Comparison of ENCODE assay signal across 8 cellular contexts in the genomic region with DNA sequence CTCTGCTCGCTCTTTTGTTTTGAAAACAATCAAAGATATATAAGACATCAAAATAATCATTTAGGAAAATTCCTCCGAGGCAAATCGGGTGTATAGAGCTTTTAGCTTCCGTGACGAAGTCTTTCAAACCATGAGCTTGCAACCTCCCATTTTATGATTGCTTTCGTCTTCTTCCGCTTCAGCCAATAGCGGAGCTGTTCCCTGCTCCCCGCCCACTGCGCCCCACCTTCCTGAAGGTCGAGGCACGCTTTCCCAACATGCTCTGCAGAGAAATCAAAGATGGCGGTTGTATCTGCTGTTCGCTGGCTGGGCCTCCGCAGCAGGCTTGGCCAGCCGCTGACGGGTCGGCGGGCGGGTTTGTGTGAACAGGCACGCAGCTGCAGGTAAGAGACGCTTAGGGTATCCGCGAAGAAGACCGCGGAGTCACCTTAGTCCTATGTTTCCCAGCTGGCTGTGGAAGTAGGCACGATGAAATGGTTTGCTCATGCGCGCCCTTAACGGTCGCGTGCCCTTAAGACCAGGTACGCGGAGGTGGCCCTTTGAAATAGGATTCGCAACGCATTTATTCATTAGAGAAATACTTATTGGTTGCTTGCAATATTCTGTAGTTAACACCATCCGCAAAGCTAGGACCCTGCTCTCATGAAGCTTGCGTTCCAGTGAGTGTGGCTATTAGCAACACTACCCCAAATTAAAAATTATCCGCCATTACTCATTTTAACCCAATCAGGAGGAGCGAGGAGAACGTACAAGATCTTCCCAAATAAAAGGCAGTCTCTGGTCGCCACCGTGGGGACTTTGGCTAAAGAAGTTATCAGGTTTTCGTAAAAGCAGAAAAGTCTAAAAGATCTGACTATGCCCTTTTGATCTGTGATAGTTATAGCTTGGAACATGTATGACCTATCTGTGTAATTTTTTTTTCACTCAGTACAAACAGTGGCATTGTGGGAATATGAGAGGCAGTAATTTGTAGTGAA. TPM values are rescaled to one million over a fixed set of nuclear protein-coding genes. Genes with fewer than 3 reads are reported as not detected.
DNase-seq lines count a peak whose midpoint lies in the region; ATAC-seq and TF ChIP-seq lines count a peak whose summit lies in the region.

Gene PTCD3, plus strand, starts transcription at position 267 of the 977 bp plus-strand sequence. Its CDS starts 13 bp downstream, at position 280.

- no peak for TF ChIP-seq CTCF in right atrium auricular region (IDR thresholded peaks at IDR 0.05)
- TF ChIP-seq CTCF in psoas muscle (IDR thresholded peaks at IDR 0.05) = no peak
- TF ChIP-seq CTCF in uterus (IDR thresholded peaks at IDR 0.05) = no peak

- H3K27ac ChIP-seq in right atrium auricular region (peak within 1 kb of the TSS; percentile 79 to 80), psoas muscle (peak within 1 kb of the TSS; percentile 86), uterus (peak within 1 kb of the TSS; percentile 81 to 84)

- ATAC-seq in GM18498 (IDR thresholded peaks at IDR 0.05; ENCODE audit: unreplicated experiment) (peak; percentile 90), HG02938 (IDR thresholded peaks at IDR 0.05; ENCODE audit: unreplicated experiment) (peak; percentile 85), psoas muscle (peak; percentile 95 to 96 (median 95))

- H3K27me3 ChIP-seq in right atrium auricular region = no peaks in the 10 kb centered on the region
- no peaks in the 10 kb centered on the region for H3K27me3 ChIP-seq in psoas muscle (ENCODE audit: insufficient read depth in 3 of 3, low read length in 2 of 3)
- no peaks in the 10 kb centered on the region for H3K27me3 ChIP-seq in uterus

- H3K36me3 ChIP-seq in right atrium auricular region (no peaks in the 10 kb centered on the region), psoas muscle (ENCODE audit: insufficient read depth in 1 of 2, low read depth in 1 of 2) (peaks cover 8 to 45% of the 10 kb centered on the region in 2 donors), uterus (no peaks in the 10 kb centered on the region)

- H3K9me3 ChIP-seq in right atrium auricular region (no peaks in the 10 kb centered on the region), psoas muscle (no peaks in the 10 kb centered on the region), uterus (no peaks in the 10 kb centered on the region)

- TF ChIP-seq POLR2A in uterus (IDR thresholded peaks at IDR 0.05) = peak; percentile 16 to 45

- H3K4me3 ChIP-seq in right atrium auricular region (peak within 1 kb of the TSS; percentile 72 to 93), psoas muscle (peak within 1 kb of the TSS; percentile 77), uterus (peak within 1 kb of the TSS; percentile 66 to 77)

- intact Hi-C loops in T-helper 2 cell treated with Interferon-gamma antibody and Interleukin-4, amounts not matched to agents 100 ng/mL and 5 ng/mL, for 36 hours (cut with micrococcal nuclease) = loop anchor here (1.0 to 5.0 kb wide), 7 partner anchors 68 to 752 kb away; partner anchors contain the start of genes C2orf68, CHMP3, ELMOD3 and IMMT
- intact Hi-C loops in psoas muscle (cut with DNase I) = no loop called here
- intact Hi-C loops in uterus (cut with DNase I; ENCODE audit: low total_unique reads) = no loop called here

- peak; percentile 77 for DNase-seq in NCI-H187 treated with DMSO at 0.1 percent for 48 hours (lab: John Stamatoyannopoulos, UW)
- DNase-seq in anterior cingulate cortex (lab: John Stamatoyannopoulos, UW) = peak; percentile 53 to 97 (median 90)
- peak; percentile 95 for DNase-seq in right atrium auricular region (ENCODE audit: low spot score)
- peak; percentile 95 to 97 for DNase-seq in psoas muscle
- peak; percentile 90 to 93 for DNase-seq in uterus

- WGBS in psoas muscle, 3 donors = 0% methylated on average over 44 of the region's 44 CpGs

- H3K4me1 ChIP-seq in right atrium auricular region = peaks cover 0 to 34% of the 10 kb centered on the region in 2 donors
- peaks cover 45% of the 10 kb centered on the region for H3K4me1 ChIP-seq in psoas muscle
- H3K4me1 ChIP-seq in uterus = no peaks in the 10 kb centered on the region

RNA-seq across cellular contexts. Expression of gene PTCD3, which starts in this region (rescaled TPM):
- 141 and 143 TPM in 2 replicates for total RNA-seq in T-helper 2 cell treated with Interferon-gamma antibody and Interleukin-4, amounts not matched to agents 100 ng/mL and 5 ng/mL, for 36 hours
- total RNA-seq in right atrium auricular region (100 to 1,000 TPM in 1 of 2 donors, 10 to 100 TPM in 1; 39.5 to 153 TPM), psoas muscle (100 to 1,000 TPM in 3 of 4 donors, 10 to 100 TPM in 1; 92.5 to 148 (median 113) TPM), uterus (100 to 1,000 TPM in 2 of 4 donors, 10 to 100 TPM in 2; 87.9 to 160 (median 103) TPM)
- 10 to 100 TPM; 32.8 to 56.3 (median 42.9) TPM for polyA plus RNA-seq in psoas muscle

Comparison
In these comparisons a context has a peak if more than half of its experiments do, and no peak if none do; other contexts are left out.
1. Peak in every context shown above with its lines: DNase-seq, ATAC-seq, H3K4me3 ChIP-seq and H3K27ac ChIP-seq.